In genomic region chr14:89304972-89305703, GRCh38 we compare ENCODE assay signal across 8 cellular contexts.
DNase-seq lines count a peak whose midpoint lies in the region; TF ChIP-seq lines count a peak whose summit lies in the region.

No MANE protein-coding gene starts in this region.

- H3K27ac ChIP-seq in H9 (ENCODE audit: insufficient read length, low read depth, low read length) (no peak overlapping the region), breast epithelium (peak overlapping the region; percentile 76 to 88), mesenchymal stem cell (ENCODE audit: low read length, poor library complexity, severe bottlenecking) (no peak overlapping the region)

- H2BK15ac ChIP-seq in H9 (ENCODE audit: low read depth, low read length) (no peak overlapping the region), mesenchymal stem cell (ENCODE audit: low read depth, poor library complexity, severe bottlenecking) (peak overlapping the region; percentile 54)

- H3K14ac ChIP-seq in H9 (ENCODE audit: insufficient read depth, low read length) (peak overlapping the region; percentile 33; the same call in 1 of the 2 replicates), mesenchymal stem cell (ENCODE audit: low read length in 2 of 2) (no peak overlapping the region)

- H2BK12ac ChIP-seq in H9 (ENCODE audit: insufficient read length, low read depth, low read length) (no peak overlapping the region), mesenchymal stem cell (ENCODE audit: low read length in 2 of 2) (peak overlapping the region; percentile 79 to 85)

- H3K27ac Mint-ChIP-seq in H9: peak overlapping the region; percentile 92 to 95 (median 93); a peak in 6 of 7 replicates

- TF ChIP-seq CTCF in H9 (conservative IDR thresholded peaks at IDR 0.05): 0 out of 3 replicates have a peak, but pooled peaks have one; percentile 10
- TF ChIP-seq CTCF in breast epithelium (IDR thresholded peaks at IDR 0.05): no peak
- TF ChIP-seq CTCF in lower leg skin (IDR thresholded peaks at IDR 0.05): no peak

- H3K4me2 ChIP-seq in H9 (ENCODE audit: insufficient read depth, insufficient read length, low read length): no peak overlapping the region
- H3K4me2 ChIP-seq in mesenchymal stem cell (ENCODE audit: low read length, poor library complexity, severe bottlenecking): no peak overlapping the region

- H3K4me3 ChIP-seq in breast epithelium (peak overlapping the region in 1 of 3 donors; percentile 7), mesenchymal stem cell (ENCODE audit: insufficient read depth in 1 of 2, low read depth in 1 of 2, low read length in 2 of 2) (peak overlapping the region in 1 of 2 experiments; percentile 70), lower leg skin (ENCODE audit: low read depth, poor library complexity, severe bottlenecking) (no peak overlapping the region)

- no CpG with 5 or more reads among the region's 16 CpGs for WGBS in H9 (ENCODE audit: extremely low coverage, insufficient read length, low lambda C conversion rate)
- WGBS in mesenchymal stem cell: 57% methylated on average over 13 of the region's 16 CpGs
- WGBS in lower leg skin, 2 donors: 49 to 56% methylated on average over 16 of the region's 16 CpGs

- H2AFZ ChIP-seq in H9 (ENCODE audit: low read length) (no peak overlapping the region), mesenchymal stem cell (ENCODE audit: low read depth, low read length) (no peak overlapping the region)

- DNase-seq in NCI-H2029 (lab: John Stamatoyannopoulos, UW) (peak; percentile 29), NCI-H2029 treated with DMSO at 0.1 percent for 48 hours (lab: John Stamatoyannopoulos, UW) (no peak), H9 (no peak), NCI-H187 (lab: John Stamatoyannopoulos, UW) (peak; percentile 34 to 57), breast epithelium (ENCODE audit: low spot score in 2 of 2) (no peak), mesenchymal stem cell (peak; percentile 95), lower leg skin (ENCODE audit: low spot score in 2 of 2) (no peak), HT-29 (ENCODE audit: low spot score) (no peak)

- H3K4me1 ChIP-seq in H9 (ENCODE audit: insufficient read depth, low read length) (peaks cover 28% of the 10 kb centered on the region), breast epithelium (peaks cover 0 to 3% of the 10 kb centered on the region in 2 donors), mesenchymal stem cell (ENCODE audit: control insufficient read depth, insufficient read depth, low read depth, low read length) (peaks cover 22% of the 10 kb centered on the region)

- no peaks in the 10 kb centered on the region for H3K79me1 ChIP-seq in H9 (ENCODE audit: insufficient read depth, low read depth, low read length, poor library complexity, severe bottlenecking)
- H3K79me1 ChIP-seq in mesenchymal stem cell (replicated peaks; ENCODE audit: low read length, poor library complexity, severe bottlenecking): peaks cover 40% of the 10 kb centered on the region

- intact Hi-C loops in breast epithelium (cut with DNase I; ENCODE audit: low total_unique reads) (no loop called here), lower leg skin (cut with DNase I; ENCODE audit: low total_unique reads) (no loop called here)

- H2BK5ac ChIP-seq in H9 (ENCODE audit: insufficient read length, low read length): no peak overlapping the region
- no peak overlapping the region for H2BK5ac ChIP-seq in mesenchymal stem cell (ENCODE audit: low read depth, low read length, poor library complexity, severe bottlenecking)

- no peak overlapping the region for H3K9ac ChIP-seq in H9 (ENCODE audit: extremely low read depth, insufficient read length, low read length)
- peak overlapping the region; percentile 94 for H3K9ac ChIP-seq in mesenchymal stem cell (ENCODE audit: low read length)

- no peaks in the 10 kb centered on the region for H3K9me3 Mint-ChIP-seq in H9

- no peak overlapping the region for H4K5ac ChIP-seq in H9 (ENCODE audit: insufficient read length, low read depth, low read length)

- H3K36me3 Mint-ChIP-seq in H9 (ENCODE audit: insufficient read depth in 1 of 3, low read depth in 3 of 3): peaks cover 15 to 47% (median 17%) of the 10 kb centered on the region in 3 experiments; a peak in 6 of 7 replicates

- no peak overlapping the region for H3T11ph ChIP-seq in H9 (ENCODE audit: low read length)

- H4K8ac ChIP-seq in H9 (replicated peaks; ENCODE audit: insufficient read length, low read depth, low read length) (no peak overlapping the region), mesenchymal stem cell (ENCODE audit: low read length) (peak overlapping the region; percentile 78)

- no peak overlapping the region for H2BK120ac ChIP-seq in H9 (ENCODE audit: low read depth, low read length, poor library complexity, severe bottlenecking)
- no peak overlapping the region for H2BK120ac ChIP-seq in mesenchymal stem cell (ENCODE audit: low read depth, low read length)

- no peak overlapping the region for H3K18ac ChIP-seq in H9 (ENCODE audit: insufficient read length, low read depth, low read length)
- peak overlapping the region; percentile 84 to 91 for H3K18ac ChIP-seq in mesenchymal stem cell (ENCODE audit: low read depth in 1 of 2, low read length in 2 of 2)

- peaks cover 72 to 76% of the 10 kb centered on the region in 2 experiments for H3K4me1 Mint-ChIP-seq in H9

- H3K23me2 ChIP-seq in H9 (ENCODE audit: insufficient read length, low read depth, low read length, poor library complexity, severe bottlenecking): no peaks in the 10 kb centered on the region

- H3K56ac ChIP-seq in H9 (ENCODE audit: insufficient read length, low read depth, low read length): no peak overlapping the region

- H3K27me3 ChIP-seq in H9 (ENCODE audit: insufficient read depth, low read length) (no peaks in the 10 kb centered on the region), breast epithelium (no peaks in the 10 kb centered on the region), mesenchymal stem cell (ENCODE audit: control insufficient read depth in 1 of 2, insufficient read depth in 1 of 2, low read length in 2 of 2) (no peaks in the 10 kb centered on the region)

- H3K4ac ChIP-seq in H9 (ENCODE audit: low read depth, low read length): no peak overlapping the region
- peak overlapping the region; percentile 13 to 71 for H3K4ac ChIP-seq in mesenchymal stem cell (ENCODE audit: low read depth in 1 of 2, low read length in 2 of 2)

- H2BK20ac ChIP-seq in H9 (ENCODE audit: low read depth, low read length, poor library complexity, severe bottlenecking): no peak overlapping the region

- no peaks in the 10 kb centered on the region for H4K20me1 ChIP-seq in H9 (ENCODE audit: control insufficient read depth, insufficient read depth, insufficient read length)

- no peak overlapping the region for H3K4me3 Mint-ChIP-seq in H9

- H3K9me3 ChIP-seq in H9 (ENCODE audit: control insufficient read depth, low read depth, low read length) (no peaks in the 10 kb centered on the region), breast epithelium (no peaks in the 10 kb centered on the region), mesenchymal stem cell (ENCODE audit: control insufficient read depth, low read length) (no peaks in the 10 kb centered on the region)

- H2AK5ac ChIP-seq in H9 (ENCODE audit: insufficient read length, low read length) (no peak overlapping the region), mesenchymal stem cell (ENCODE audit: low read length, severe bottlenecking) (peak overlapping the region; percentile 44)

- H3K27me3 Mint-ChIP-seq in H9 (ENCODE audit: low read depth): no peaks in the 10 kb centered on the region

- H3K36me3 ChIP-seq in breast epithelium (no peaks in the 10 kb centered on the region), mesenchymal stem cell (ENCODE audit: control insufficient read depth in 1 of 2, insufficient read depth in 2 of 2, low read depth in 1 of 2, low read length in 2 of 2) (peaks cover 0 to 3% of the 10 kb centered on the region in 2 experiments)

- peaks cover 6% of the 10 kb centered on the region; the same call in 1 of the 2 replicates for H3K79me2 ChIP-seq in H9 (ENCODE audit: insufficient read depth, low read length)

- TF ChIP-seq POLR2A in breast epithelium (IDR thresholded peaks at IDR 0.05): no peak
- TF ChIP-seq POLR2A in lower leg skin (IDR thresholded peaks at IDR 0.05): no peak

- H4K91ac ChIP-seq in H9 (ENCODE audit: insufficient read length, low read depth, low read length) (no peak overlapping the region), mesenchymal stem cell (ENCODE audit: low read length) (peak overlapping the region; percentile 45)

- H3K23ac ChIP-seq in H9 (ENCODE audit: insufficient read length, low read depth, low read length) (no peak overlapping the region), mesenchymal stem cell (ENCODE audit: low read length in 2 of 2) (peak overlapping the region in 1 of 2 experiments; percentile 14)

Comparison
In these comparisons a context has a peak if more than half of its experiments do, and no peak if none do; other contexts are left out.
1. DNase-seq: peak in NCI-H2029 (single experiment), NCI-H187 (2 of 2) and mesenchymal stem cell (single experiment); none in NCI-H2029 treated with DMSO at 0.1 percent for 48 hours (single experiment), H9 (single experiment), breast epithelium (0 of 2), lower leg skin (0 of 2) and HT-29 (single experiment).
2. H3K27ac ChIP-seq: peak in breast epithelium (2 of 2); none in H9 (single experiment) and mesenchymal stem cell (single experiment).